19 cellular contexts compared by ENCODE assay signal in the genomic region with DNA sequence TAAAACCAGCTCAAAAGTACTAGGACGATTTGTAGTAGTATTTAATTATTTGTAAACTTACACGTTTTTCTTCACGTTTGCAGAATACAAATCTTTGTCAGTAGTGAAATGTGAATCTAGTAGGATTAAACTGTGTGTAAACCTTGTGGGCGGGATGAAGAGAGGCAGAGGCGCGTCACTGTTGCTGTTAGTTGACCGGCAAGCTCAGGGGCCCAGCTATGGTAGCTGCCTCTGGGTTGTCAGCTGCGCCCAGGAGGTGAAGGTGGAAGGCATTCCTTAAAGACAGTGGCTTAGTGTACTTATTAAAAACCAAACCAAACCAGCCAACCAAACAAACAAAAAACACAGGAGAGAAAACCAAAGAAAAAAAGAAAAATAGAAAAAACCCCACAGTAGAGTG.
A peak's percentile ranks its signal among the peaks of the same experiment; 100 is the strongest.
DNase-seq lines count a peak whose midpoint lies in the region; ATAC-seq and TF ChIP-seq lines count a peak whose summit lies in the region.
"Had no signal": no experiment of that assay in that cellular context is flagged by ENCODE, and none has a peak within 500 bp of the region (broad histone marks: within the 10 kb centered on the region; RNA-seq: fewer than 3 reads in every experiment).

No MANE protein-coding gene starts in this region.

- H3K4me3 ChIP-seq in esophagus squamous epithelium = no peak overlapping the region
- no peak overlapping the region for H3K4me3 ChIP-seq in smooth muscle cell
- H3K4me3 ChIP-seq in aorta (ENCODE audit: low read length in 2 of 2) = no peak overlapping the region
- H3K4me3 ChIP-seq in body of pancreas = no peak overlapping the region
- H3K4me3 ChIP-seq: BLaER1, GM23248 had no signal

- CTCF ChIA-PET in activated CD4-positive, alpha-beta memory T cell treated with anti-CD3 and anti-CD28 coated beads, Interleukin-2, amount 10 ng/mL, durations not matched to agents 7 days and 5 days (lab: Charles Lee) = interaction anchor here (1.4 kb wide), 1 partner anchor 481 kb away, joined by 3 read pairs; no protein-coding TSS in a partner anchor
- CTCF ChIA-PET in activated CD4-positive, alpha-beta memory T cell treated with anti-CD3 and anti-CD28 coated beads for 36 hours (lab: Charles Lee) = no interaction called here

- intact Hi-C loops in activated CD4-positive, alpha-beta memory T cell treated with anti-CD3 and anti-CD28 coated beads for 36 hours (cut with micrococcal nuclease) = no loop called here
- intact Hi-C loops in esophagus squamous epithelium (cut with DNase I) (loop anchor here (10.0 kb wide), 2 partner anchors 64 to 344 kb away; a partner anchor contains a TSS), aorta (cut with DNase I) (no loop called here), body of pancreas (cut with DNase I) (loop anchor here (10.0 kb wide), 1 partner anchor 54 kb away; no protein-coding TSS in a partner anchor)

- peaks cover 4% of the 10 kb centered on the region for H3F3A ChIP-seq in smooth muscle cell (ENCODE audit: low read depth)

- no peak for DNase-seq in activated CD4-positive, alpha-beta memory T cell treated with anti-CD3 and anti-CD28 coated beads, Interleukin-2, amount 10 ng/mL, durations not matched to agents 7 days and 5 days
- no peak for DNase-seq in activated CD4-positive, alpha-beta memory T cell treated with anti-CD3 and anti-CD28 coated beads for 36 hours
- DNase-seq in esophagus squamous epithelium (lab: John Stamatoyannopoulos, UW) (no peak), smooth muscle cell (lab: John Stamatoyannopoulos, UW; ENCODE audit: unreplicated experiment) (no peak), NCI-H2029 treated with DMSO at 0.1 percent for 48 hours (lab: John Stamatoyannopoulos, UW) (no peak), aorta (no peak), body of pancreas (no peak)
- DNase-seq: 8988T, GM23248, Kasumi-1, NCI-H1417, NCI-H1930, NCI-H2171 treated with DMSO at 0.1 percent for 48 hours, NCI-H524 treated with DMSO at 0.1 percent for 48 hours, OCI-M1, RPMI8226 had no signal

- no peak for ATAC-seq in activated T-helper 17 cell treated with anti-CD3 and anti-CD28 coated beads, Interleukin-2, amount 50 U/mL, for 72 hours (replicated peaks)
- ATAC-seq in aorta (ENCODE audit: low FRiP score) (no peak), body of pancreas (no peak)
- ATAC-seq: HCT116 had no signal

- no peak overlapping the region for H3K4me3 Mint-ChIP-seq in activated CD4-positive, alpha-beta memory T cell treated with anti-CD3 and anti-CD28 coated beads, Interleukin-2, amount 10 ng/mL, durations not matched to agents 7 days and 5 days
- H3K4me3 Mint-ChIP-seq in activated CD4-positive, alpha-beta memory T cell treated with anti-CD3 and anti-CD28 coated beads for 36 hours = no peak overlapping the region
- H3K4me3 Mint-ChIP-seq in activated T-helper 17 cell treated with anti-CD3 and anti-CD28 coated beads, Interleukin-2, amount 50 U/mL, for 72 hours = no peak overlapping the region

- 76 to 79% methylated on average over 8 of the region's 8 CpGs for WGBS in esophagus squamous epithelium, 2 donors
- WGBS in smooth muscle cell (ENCODE audit: low lambda C conversion rate) = 64% methylated on average over 8 of the region's 8 CpGs
- WGBS in aorta, 2 donors = 92 to 95% methylated on average over 8 of the region's 8 CpGs
- WGBS in body of pancreas, 2 donors = 86 to 92% methylated on average over 8 of the region's 8 CpGs

- H3K36me3 Mint-ChIP-seq in activated CD4-positive, alpha-beta memory T cell treated with anti-CD3 and anti-CD28 coated beads, Interleukin-2, amount 10 ng/mL, durations not matched to agents 7 days and 5 days (ENCODE audit: low read depth) = peaks cover 74% of the 10 kb centered on the region
- H3K36me3 Mint-ChIP-seq in activated CD4-positive, alpha-beta memory T cell treated with anti-CD3 and anti-CD28 coated beads for 36 hours = peaks cover 48% of the 10 kb centered on the region
- peaks cover 98% of the 10 kb centered on the region for H3K36me3 Mint-ChIP-seq in activated T-helper 17 cell treated with anti-CD3 and anti-CD28 coated beads, Interleukin-2, amount 50 U/mL, for 72 hours (ENCODE audit: low read depth)

- no peaks in the 10 kb centered on the region for H3K27me3 Mint-ChIP-seq in activated CD4-positive, alpha-beta memory T cell treated with anti-CD3 and anti-CD28 coated beads, Interleukin-2, amount 10 ng/mL, durations not matched to agents 7 days and 5 days
- H3K27me3 Mint-ChIP-seq in activated CD4-positive, alpha-beta memory T cell treated with anti-CD3 and anti-CD28 coated beads for 36 hours = no peaks in the 10 kb centered on the region
- H3K27me3 Mint-ChIP-seq in activated T-helper 17 cell treated with anti-CD3 and anti-CD28 coated beads, Interleukin-2, amount 50 U/mL, for 72 hours = no peaks in the 10 kb centered on the region

- H3K36me3 ChIP-seq in esophagus squamous epithelium (peaks cover 0 to 72% (median 19%) of the 10 kb centered on the region in 3 donors), smooth muscle cell (ENCODE audit: low read depth) (no peaks in the 10 kb centered on the region), aorta (ENCODE audit: control insufficient read depth in 1 of 2, insufficient read depth in 2 of 2, low read length in 1 of 2) (no peaks in the 10 kb centered on the region), body of pancreas (replicated peaks in 1 of 2; ENCODE audit: insufficient read depth in 1 of 2, low read depth in 2 of 2) (peaks cover under 1 to 12% of the 10 kb centered on the region in 2 donors)

- peaks cover 36% of the 10 kb centered on the region for H3K4me1 Mint-ChIP-seq in activated CD4-positive, alpha-beta memory T cell treated with anti-CD3 and anti-CD28 coated beads, Interleukin-2, amount 10 ng/mL, durations not matched to agents 7 days and 5 days
- peaks cover 5% of the 10 kb centered on the region for H3K4me1 Mint-ChIP-seq in activated CD4-positive, alpha-beta memory T cell treated with anti-CD3 and anti-CD28 coated beads for 36 hours (ENCODE audit: low read depth)
- H3K4me1 Mint-ChIP-seq in activated T-helper 17 cell treated with anti-CD3 and anti-CD28 coated beads, Interleukin-2, amount 50 U/mL, for 72 hours = peaks cover 19% of the 10 kb centered on the region

- no peaks in the 10 kb centered on the region for H3K9me3 ChIP-seq in esophagus squamous epithelium
- no peaks in the 10 kb centered on the region for H3K9me3 ChIP-seq in smooth muscle cell (replicated peaks; ENCODE audit: low read depth)
- no peaks in the 10 kb centered on the region for H3K9me3 ChIP-seq in aorta (ENCODE audit: control insufficient read depth, low read length)
- no peaks in the 10 kb centered on the region for H3K9me3 ChIP-seq in body of pancreas
- H3K9me3 ChIP-seq: BLaER1 had no signal

- H3K4me1 ChIP-seq in esophagus squamous epithelium = peaks cover 30 to 88% (median 43%) of the 10 kb centered on the region in 3 donors
- H3K4me1 ChIP-seq in smooth muscle cell (ENCODE audit: low read depth) = no peaks in the 10 kb centered on the region
- peaks cover 1 to 2% of the 10 kb centered on the region in 2 donors for H3K4me1 ChIP-seq in aorta (ENCODE audit: control insufficient read depth in 1 of 2, insufficient read depth in 2 of 2, low read length in 2 of 2)
- H3K4me1 ChIP-seq in body of pancreas = peaks cover 21% of the 10 kb centered on the region
- H3K4me1 ChIP-seq: BLaER1 had no signal

- H3K79me2 ChIP-seq in smooth muscle cell (ENCODE audit: low read depth) = no peaks in the 10 kb centered on the region

- no peak overlapping the region for H3K4me2 ChIP-seq in smooth muscle cell
- H3K4me2 ChIP-seq: BLaER1 had no signal

- TF ChIP-seq POLR2A in esophagus squamous epithelium (IDR thresholded peaks at IDR 0.05) = no peak
- TF ChIP-seq POLR2A in body of pancreas (IDR thresholded peaks at IDR 0.05) = no peak

- peak overlapping the region in 3 of 4 donors; percentile 20 to 87 (median 83) for H3K27ac ChIP-seq in esophagus squamous epithelium
- peak overlapping the region; percentile 51 for H3K27ac ChIP-seq in smooth muscle cell (ENCODE audit: low read depth)
- H3K27ac ChIP-seq in aorta (ENCODE audit: low read depth in 1 of 2, low read length in 2 of 2) = no peak overlapping the region
- no peak overlapping the region for H3K27ac ChIP-seq in body of pancreas
- H3K27ac ChIP-seq: BLaER1, GM23248 had no signal

- POLR2A ChIA-PET in activated CD4-positive, alpha-beta memory T cell treated with anti-CD3 and anti-CD28 coated beads, Interleukin-2, amount 10 ng/mL, durations not matched to agents 7 days and 5 days (lab: Charles Lee) = interaction anchor here (1.4 kb wide), 1 partner anchor 60 kb away, joined by 3 read pairs; no protein-coding TSS in a partner anchor
- POLR2A ChIA-PET in activated CD4-positive, alpha-beta memory T cell treated with anti-CD3 and anti-CD28 coated beads for 36 hours (lab: Charles Lee) = no interaction called here

- no peaks in the 10 kb centered on the region for H3K9me3 Mint-ChIP-seq in activated CD4-positive, alpha-beta memory T cell treated with anti-CD3 and anti-CD28 coated beads, Interleukin-2, amount 10 ng/mL, durations not matched to agents 7 days and 5 days
- H3K9me3 Mint-ChIP-seq in activated CD4-positive, alpha-beta memory T cell treated with anti-CD3 and anti-CD28 coated beads for 36 hours = no peaks in the 10 kb centered on the region
- no peaks in the 10 kb centered on the region for H3K9me3 Mint-ChIP-seq in activated T-helper 17 cell treated with anti-CD3 and anti-CD28 coated beads, Interleukin-2, amount 50 U/mL, for 72 hours

- peak overlapping the region; percentile 11 for H3K27ac Mint-ChIP-seq in activated CD4-positive, alpha-beta memory T cell treated with anti-CD3 and anti-CD28 coated beads, Interleukin-2, amount 10 ng/mL, durations not matched to agents 7 days and 5 days
- H3K27ac Mint-ChIP-seq in activated CD4-positive, alpha-beta memory T cell treated with anti-CD3 and anti-CD28 coated beads for 36 hours = no peak overlapping the region
- peak overlapping the region; percentile 62 for H3K27ac Mint-ChIP-seq in activated T-helper 17 cell treated with anti-CD3 and anti-CD28 coated beads, Interleukin-2, amount 50 U/mL, for 72 hours

- TF ChIP-seq CTCF in esophagus squamous epithelium (IDR thresholded peaks at IDR 0.05) = no peak
- TF ChIP-seq CTCF in smooth muscle cell (IDR thresholded peaks at IDR 0.05; ENCODE audit: borderline replicate concordance, insufficient read depth, poor library complexity, severe bottlenecking) = no peak
- TF ChIP-seq CTCF in body of pancreas (IDR thresholded peaks at IDR 0.05) = no peak

- no peaks in the 10 kb centered on the region for H4K20me1 ChIP-seq in smooth muscle cell (ENCODE audit: low read depth)

- H3K9ac ChIP-seq in smooth muscle cell (ENCODE audit: low read depth) = no peak overlapping the region
- H3K9ac ChIP-seq: BLaER1, GM23248 had no signal

- no peaks in the 10 kb centered on the region for H3K27me3 ChIP-seq in esophagus squamous epithelium
- H3K27me3 ChIP-seq in smooth muscle cell (ENCODE audit: low read depth) = no peaks in the 10 kb centered on the region
- H3K27me3 ChIP-seq in aorta (ENCODE audit: control insufficient read depth in 1 of 2, insufficient read depth in 2 of 2, low read length in 1 of 2) = no peaks in the 10 kb centered on the region
- H3K27me3 ChIP-seq in body of pancreas = no peaks in the 10 kb centered on the region
- H3K27me3 ChIP-seq: BLaER1 had no signal

- no peak overlapping the region for H2AFZ ChIP-seq in smooth muscle cell (ENCODE audit: low read depth)
- H2AFZ ChIP-seq: GM23248 had no signal

Comparison
In these comparisons a context has a peak if more than half of its experiments do, and no peak if none do; other contexts are left out.
1. H3K27ac ChIP-seq: peak in esophagus squamous epithelium (3 of 4) and smooth muscle cell (single experiment); none in aorta (0 of 2) and body of pancreas (0 of 4).
2. intact Hi-C loops: an anchor here in esophagus squamous epithelium (10.0 kb wide) and body of pancreas (10.0 kb wide); none called in activated CD4-positive, alpha-beta memory T cell treated with anti-CD3 and anti-CD28 coated beads for 36 hours and aorta.